Comparison of ENCODE assay signal across 21 cellular contexts in genomic region chr13:34310539-34310938, GRCh38.
"Had no signal": no experiment of that assay in that cellular context is flagged by ENCODE, and none has a peak within 500 bp of the region (broad histone marks: within the 10 kb centered on the region; RNA-seq: fewer than 3 reads in every experiment).

No MANE protein-coding gene starts in this region.

- H3K27me3 Mint-ChIP-seq: natural killer cell treated with Interleukin-12 subunit alpha and Interleukin-12 subunit beta and Interleukin-15 and Interleukin-18, amount 100 ng/mL, for 72 hours; stimulated activated naive B cell treated with anti-CD40 and anti-IgM and Interleukin-4, amounts not matched to agents 10 μg/mL and 1 μg/mL and 100 μg/mL, for 72 hours; stimulated activated naive CD8-positive, alpha-beta T cell treated with anti-CD3 and anti-CD28 coated beads, Interleukin-15, amount 100 ng/mL, for 72 hours had no signal

- H3K4me3 Mint-ChIP-seq: mesothelial cell of epicardium; natural killer cell treated with Interleukin-12 subunit alpha and Interleukin-12 subunit beta and Interleukin-15 and Interleukin-18, amount 100 ng/mL, for 72 hours; stimulated activated naive B cell treated with anti-CD40 and anti-IgM and Interleukin-4, amounts not matched to agents 10 μg/mL and 1 μg/mL and 100 μg/mL, for 72 hours; stimulated activated naive CD8-positive, alpha-beta T cell treated with anti-CD3 and anti-CD28 coated beads, Interleukin-15, amount 100 ng/mL, for 72 hours had no signal

- H3K27ac ChIP-seq: esophagus squamous epithelium, gastroesophageal sphincter, neutrophil, psoas muscle, right lobe of liver, skin epidermis, testis, tibial nerve, upper lobe of right lung, vagina had no signal

- H3K4me3 ChIP-seq: esophagus squamous epithelium, gastroesophageal sphincter, psoas muscle, right lobe of liver, skin epidermis, testis, tibial nerve, upper lobe of right lung, vagina had no signal

- H3K36me3 Mint-ChIP-seq: mesothelial cell of epicardium; natural killer cell treated with Interleukin-12 subunit alpha and Interleukin-12 subunit beta and Interleukin-15 and Interleukin-18, amount 100 ng/mL, for 72 hours; stimulated activated naive B cell treated with anti-CD40 and anti-IgM and Interleukin-4, amounts not matched to agents 10 μg/mL and 1 μg/mL and 100 μg/mL, for 72 hours had no signal

- ATAC-seq: gastroesophageal sphincter; left lobe of liver; natural killer cell treated with Interleukin-12 subunit alpha and Interleukin-12 subunit beta and Interleukin-15 and Interleukin-18, amount 100 ng/mL, for 72 hours; psoas muscle; right lobe of liver; stimulated activated naive B cell treated with anti-CD40 and anti-IgM and Interleukin-4, amounts not matched to agents 10 μg/mL and 1 μg/mL and 100 μg/mL, for 72 hours; stimulated activated naive CD8-positive, alpha-beta T cell treated with anti-CD3 and anti-CD28 coated beads, Interleukin-15, amount 100 ng/mL, for 72 hours; upper lobe of right lung had no signal

- H3K4me1 Mint-ChIP-seq: stimulated activated naive B cell treated with anti-CD40 and anti-IgM and Interleukin-4, amounts not matched to agents 10 μg/mL and 1 μg/mL and 100 μg/mL, for 72 hours; stimulated activated naive CD8-positive, alpha-beta T cell treated with anti-CD3 and anti-CD28 coated beads, Interleukin-15, amount 100 ng/mL, for 72 hours had no signal

- H3K4me1 ChIP-seq: esophagus squamous epithelium, gastroesophageal sphincter, psoas muscle, right lobe of liver, testis, tibial nerve, upper lobe of right lung, vagina had no signal

- DNase-seq: esophagus squamous epithelium; foreskin fibroblast; glutamatergic neuron; islet precursor cell; psoas muscle; retina; right lobe of liver; stimulated activated CD4-positive, alpha-beta T cell treated with anti-CD3 and anti-CD28 coated beads, Interleukin-2, amount 100 ng/mL, for 24 hours; stimulated activated CD4-positive, alpha-beta T cell treated with anti-CD3 and anti-CD28 coated beads, Interleukin-4, amount 100 ng/mL, for 4 hours; stimulated activated naive B cell treated with anti-CD40 and anti-IgM and Interleukin-4, amounts not matched to agents 10 μg/mL and 1 μg/mL and 100 μg/mL, for 72 hours; stimulated activated naive CD8-positive, alpha-beta T cell treated with anti-CD3 and anti-CD28 coated beads, Interleukin-15, amount 100 ng/mL, for 72 hours; testis; upper lobe of right lung had no signal

- H3K27ac Mint-ChIP-seq: mesothelial cell of epicardium; natural killer cell treated with Interleukin-12 subunit alpha and Interleukin-12 subunit beta and Interleukin-15 and Interleukin-18, amount 100 ng/mL, for 72 hours; stimulated activated naive B cell treated with anti-CD40 and anti-IgM and Interleukin-4, amounts not matched to agents 10 μg/mL and 1 μg/mL and 100 μg/mL, for 72 hours; stimulated activated naive CD8-positive, alpha-beta T cell treated with anti-CD3 and anti-CD28 coated beads, Interleukin-15, amount 100 ng/mL, for 72 hours had no signal

- H3K9me3 ChIP-seq: esophagus squamous epithelium, gastroesophageal sphincter, neutrophil, psoas muscle, right lobe of liver, testis, tibial nerve, upper lobe of right lung, vagina had no signal

- H3K36me3 ChIP-seq: esophagus squamous epithelium, gastroesophageal sphincter, neutrophil, right lobe of liver, tibial nerve, upper lobe of right lung, vagina had no signal

- H3K27me3 ChIP-seq: esophagus squamous epithelium, gastroesophageal sphincter, neutrophil, right lobe of liver, testis, tibial nerve, upper lobe of right lung, vagina had no signal
